In the genomic region with DNA sequence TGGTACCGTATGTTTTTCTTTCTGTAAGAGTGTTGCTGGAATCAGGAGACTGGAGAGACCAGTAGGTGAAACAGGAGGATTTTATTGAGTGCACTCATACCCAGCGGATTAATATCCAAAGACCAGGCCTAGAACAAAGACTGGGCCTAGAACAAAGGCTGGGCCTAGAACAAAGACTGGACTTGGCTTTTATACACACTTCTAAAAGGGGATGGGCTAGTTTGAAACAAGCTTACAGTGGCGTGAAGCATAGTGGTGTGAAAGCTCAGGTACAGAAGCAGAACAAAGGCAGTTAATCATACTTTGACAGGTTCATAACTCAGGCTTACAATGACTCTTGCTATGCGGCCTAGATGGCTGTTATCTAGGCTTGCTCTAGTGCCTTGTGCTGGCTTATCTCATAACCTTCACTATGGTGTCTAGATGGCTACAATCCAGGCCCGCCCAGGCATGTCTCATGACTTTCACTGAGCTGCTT, we compare ENCODE assay signal across 1 cellular context.
TF ChIP-seq lines count a peak whose summit lies in the region.

No MANE protein-coding gene starts in this region.

TF ChIP-seq in K562, 482 proteins besides CTCF, POLR2A, EP300 and RAD21 (continued from another document and continues in another):
- TF ChIP-seq CUX1 (CRISPR knock-in tag; IDR thresholded peaks at IDR 0.05) (no peak), ZNF398 (CRISPR knock-in tag; IDR thresholded peaks at IDR 0.05) (no peak), TAF9B (IDR thresholded peaks at IDR 0.05; ENCODE audit: partially characterized antibody) (peak; percentile 21), JUNB (CRISPR knock-in tag; conservative IDR thresholded peaks at IDR 0.05) (no peak), THRB (CRISPR knock-in tag; conservative IDR thresholded peaks at IDR 0.05) (no peak), BMI1 (IDR thresholded peaks at IDR 0.05; ENCODE audit: low read length) (no peak), ZSCAN29 (IDR thresholded peaks at IDR 0.05) (no peak), GTF2B (IDR thresholded peaks at IDR 0.05; ENCODE audit: extremely low read depth, insufficient read length) (no peak), SNRNP70 (optimal IDR thresholded peaks at IDR 0.05; ENCODE audit: low read depth, low read length) (no peak), TOE1 (IDR thresholded peaks at IDR 0.05; ENCODE audit: borderline replicate concordance) (peak; percentile 75), TOE1 (CRISPR knock-in tag; IDR thresholded peaks at IDR 0.05; ENCODE audit: borderline replicate concordance, low read depth) (no peak), ETV5 (CRISPR knock-in tag; IDR thresholded peaks at IDR 0.05; ENCODE audit: low read depth) (no peak), BDP1 (IDR thresholded peaks at IDR 0.05; ENCODE audit: insufficient read depth, insufficient read length) (no peak), HDAC3 (IDR thresholded peaks at IDR 0.05; ENCODE audit: borderline replicate concordance, partially characterized antibody) (peak; percentile 60), THAP12 (CRISPR knock-in tag; IDR thresholded peaks at IDR 0.05) (no peak), TCFL5 (CRISPR knock-in tag; conservative IDR thresholded peaks at IDR 0.05) (no peak), ZC3H8 (IDR thresholded peaks at IDR 0.05) (no peak), CBX8 (IDR thresholded peaks at IDR 0.05; ENCODE audit: borderline replicate concordance, extremely low read depth, low read depth, low read length, poor library complexity, severe bottlenecking) (no peak), ZNF584 (CRISPR knock-in tag; IDR thresholded peaks at IDR 0.05; ENCODE audit: low read depth) (no peak), RNF2 (IDR thresholded peaks at IDR 0.05) (no peak), SMARCB1 (IDR thresholded peaks at IDR 0.05; ENCODE audit: insufficient read length, low read depth) (no peak), ZBTB33 (CRISPR knock-in tag; IDR thresholded peaks at IDR 0.05) (peak; percentile 12; the same call in 1 of the 2 replicates), COPS2 (conservative IDR thresholded peaks at IDR 0.05) (no peak), NFYB (IDR thresholded peaks at IDR 0.05; ENCODE audit: extremely low read depth, insufficient read length) (no peak), TBP (optimal IDR thresholded peaks at IDR 0.05; ENCODE audit: low read depth, low read length) (no peak), PHF20 (IDR thresholded peaks at IDR 0.05; ENCODE audit: partially characterized antibody) (no peak), HMGN3 (IDR thresholded peaks at IDR 0.05; ENCODE audit: borderline replicate concordance, extremely low read depth, insufficient read length, low read depth, low read length) (no peak), ZNF780A (CRISPR knock-in tag; IDR thresholded peaks at IDR 0.05) (no peak), SNIP1 (IDR thresholded peaks at IDR 0.05; ENCODE audit: low read depth) (peak; percentile 54; the same call in 1 of the 2 replicates), FOXA3 (CRISPR knock-in tag; conservative IDR thresholded peaks at IDR 0.05 in 1 of 2, IDR thresholded peaks at IDR 0.05 in 1 of 2) (0 out of 4 replicates have a peak, but pooled peaks of 1 of the 2 experiments have one; percentile 6), ATF4 (CRISPR knock-in tag; IDR thresholded peaks at IDR 0.05) (no peak), RAD51 (IDR thresholded peaks at IDR 0.05; ENCODE audit: borderline replicate concordance, low read depth) (0 out of 2 replicates have a peak, but pooled peaks have one; percentile 23), MAFK (IDR thresholded peaks at IDR 0.05; ENCODE audit: low read length) (0 out of 2 replicates have a peak, but pooled peaks have one; percentile 9), TARDBP (IDR thresholded peaks at IDR 0.05) (no peak), SNAPC5 (CRISPR knock-in tag; IDR thresholded peaks at IDR 0.05) (no peak), NCOR1 (IDR thresholded peaks at IDR 0.05) (peak; percentile 88), GTF2E2 (tag; IDR thresholded peaks at IDR 0.05) (no peak), THRAP3 (IDR thresholded peaks at IDR 0.05; ENCODE audit: borderline replicate concordance) (no peak), NR1H2 (CRISPR knock-in tag; IDR thresholded peaks at IDR 0.05) (peak; percentile 43; the same call in 1 of the 2 replicates), NCOA2 (IDR thresholded peaks at IDR 0.05; ENCODE audit: partially characterized antibody in 2 of 2) (peak; percentile 18 to 57), ZNF253 (CRISPR knock-in tag; conservative IDR thresholded peaks at IDR 0.05) (no peak)
- TF ChIP-seq, protein P1, sequence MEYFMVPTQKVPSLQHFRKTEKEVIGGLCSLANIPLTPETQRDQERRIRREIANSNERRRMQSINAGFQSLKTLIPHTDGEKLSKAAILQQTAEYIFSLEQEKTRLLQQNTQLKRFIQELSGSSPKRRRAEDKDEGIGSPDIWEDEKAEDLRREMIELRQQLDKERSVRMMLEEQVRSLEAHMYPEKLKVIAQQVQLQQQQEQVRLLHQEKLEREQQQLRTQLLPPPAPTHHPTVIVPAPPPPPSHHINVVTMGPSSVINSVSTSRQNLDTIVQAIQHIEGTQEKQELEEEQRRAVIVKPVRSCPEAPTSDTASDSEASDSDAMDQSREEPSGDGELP (CRISPR knock-in tag; IDR thresholded peaks at IDR 0.05; ENCODE audit: borderline replicate concordance): no peak; the same call in 1 of the 2 replicates
- TF ChIP-seq, protein P2, sequence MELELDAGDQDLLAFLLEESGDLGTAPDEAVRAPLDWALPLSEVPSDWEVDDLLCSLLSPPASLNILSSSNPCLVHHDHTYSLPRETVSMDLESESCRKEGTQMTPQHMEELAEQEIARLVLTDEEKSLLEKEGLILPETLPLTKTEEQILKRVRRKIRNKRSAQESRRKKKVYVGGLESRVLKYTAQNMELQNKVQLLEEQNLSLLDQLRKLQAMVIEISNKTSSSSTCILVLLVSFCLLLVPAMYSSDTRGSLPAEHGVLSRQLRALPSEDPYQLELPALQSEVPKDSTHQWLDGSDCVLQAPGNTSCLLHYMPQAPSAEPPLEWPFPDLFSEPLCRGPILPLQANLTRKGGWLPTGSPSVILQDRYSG (tag; conservative IDR thresholded peaks at IDR 0.05; ENCODE audit: low read depth): 0 out of 2 replicates have a peak, but pooled peaks have one; percentile 72
- TF ChIP-seq, protein P3, sequence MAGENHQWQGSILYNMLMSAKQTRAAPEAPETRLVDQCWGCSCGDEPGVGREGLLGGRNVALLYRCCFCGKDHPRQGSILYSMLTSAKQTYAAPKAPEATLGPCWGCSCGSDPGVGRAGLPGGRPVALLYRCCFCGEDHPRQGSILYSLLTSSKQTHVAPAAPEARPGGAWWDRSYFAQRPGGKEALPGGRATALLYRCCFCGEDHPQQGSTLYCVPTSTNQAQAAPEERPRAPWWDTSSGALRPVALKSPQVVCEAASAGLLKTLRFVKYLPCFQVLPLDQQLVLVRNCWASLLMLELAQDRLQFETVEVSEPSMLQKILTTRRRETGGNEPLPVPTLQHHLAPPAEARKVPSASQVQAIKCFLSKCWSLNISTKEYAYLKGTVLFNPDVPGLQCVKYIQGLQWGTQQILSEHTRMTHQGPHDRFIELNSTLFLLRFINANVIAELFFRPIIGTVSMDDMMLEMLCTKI (IDR thresholded peaks at IDR 0.05; ENCODE audit: partially characterized antibody): no peak
